8 cellular contexts compared by ENCODE assay signal in the genomic region with DNA sequence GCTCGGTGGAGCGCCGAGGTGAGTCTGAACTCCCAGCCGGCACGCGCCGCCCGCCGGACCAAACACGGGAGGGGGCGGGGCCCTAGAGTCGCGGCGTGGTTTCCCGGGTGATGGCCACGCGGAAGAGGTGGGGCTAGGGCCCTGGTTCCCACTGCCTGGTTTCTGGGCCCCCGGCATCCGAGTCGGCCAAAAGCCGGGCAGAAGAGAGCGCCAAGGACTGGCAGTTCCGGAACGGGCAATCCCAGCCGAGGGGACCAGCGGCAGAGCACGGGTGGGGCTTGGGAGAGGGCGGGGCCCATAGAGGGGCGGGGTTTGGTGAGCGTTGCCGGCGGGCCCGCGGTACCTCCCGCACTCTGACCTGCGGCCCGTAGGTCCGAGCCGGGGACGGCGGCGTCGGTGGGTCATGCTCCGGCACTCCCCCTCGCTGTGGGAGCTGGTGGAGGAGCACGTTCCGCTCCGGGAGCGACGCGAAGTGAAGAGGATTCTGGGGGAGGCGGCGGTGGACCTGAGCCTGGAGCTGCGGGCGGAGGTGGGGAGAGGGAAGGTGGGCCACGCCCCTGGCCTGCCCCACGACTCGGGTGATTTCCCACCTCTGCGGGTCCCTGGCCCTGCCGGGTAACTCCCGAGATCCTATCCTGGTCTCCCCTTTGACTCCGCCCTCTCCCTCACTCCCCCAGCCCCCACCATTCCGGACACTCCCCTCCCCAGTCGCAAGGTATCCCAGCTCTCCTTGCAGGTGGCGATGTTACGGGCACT. TPM values are rescaled to one million over a fixed set of nuclear protein-coding genes. Genes with fewer than 3 reads are reported as not detected.
A peak's percentile ranks its signal among the peaks of the same experiment; 100 is the strongest.
DNase-seq lines count a peak whose midpoint lies in the region; ATAC-seq and TF ChIP-seq lines count a peak whose summit lies in the region.

A gene (plus strand): TSS at position 124 of the 756 bp plus-strand sequence. CDS start 280 bp downstream, at position 404.

- no peak for TF ChIP-seq CTCF in 22Rv1 (IDR thresholded peaks at IDR 0.05)
- no peak for TF ChIP-seq CTCF in colonic mucosa (IDR thresholded peaks at IDR 0.05)

- POLR2A ChIA-PET in activated CD4-positive, alpha-beta T cell treated with anti-CD3 and anti-CD28 coated beads for 36 hours (lab: Charles Lee), result interaction anchor here (0.5 to 1.3 kb wide), 3 partner anchors 16 to 210 kb away, joined by 3 to 8 read pairs (median 3); no protein-coding TSS in a partner anchor

- peaks cover 8% of the 10 kb centered on the region for H3K4me1 Mint-ChIP-seq in activated CD4-positive, alpha-beta T cell treated with anti-CD3 and anti-CD28 coated beads for 36 hours

- peak within 1 kb of the TSS; percentile 79 for H3K4me3 Mint-ChIP-seq in activated CD4-positive, alpha-beta T cell treated with anti-CD3 and anti-CD28 coated beads for 36 hours

- no peaks in the 10 kb centered on the region for H3K36me3 Mint-ChIP-seq in activated CD4-positive, alpha-beta T cell treated with anti-CD3 and anti-CD28 coated beads for 36 hours (ENCODE audit: low read depth)

- ATAC-seq in GM18511 (IDR thresholded peaks at IDR 0.05; ENCODE audit: unreplicated experiment), result peak; percentile 76
- ATAC-seq in HG03060 (IDR thresholded peaks at IDR 0.05; ENCODE audit: low read depth, unreplicated experiment), result peak; percentile 46
- ATAC-seq in activated CD4-positive, alpha-beta T cell treated with anti-CD3 and anti-CD28 coated beads for 36 hours, result peak; percentile 82

- CTCF ChIA-PET in activated CD4-positive, alpha-beta T cell treated with anti-CD3 and anti-CD28 coated beads for 36 hours (lab: Charles Lee), result interaction anchor here (0.6 to 2.8 kb wide), 5 partner anchors 14 to 57 kb away, joined by 3 to 21 read pairs (median 3); no protein-coding TSS in a partner anchor

- H3K27ac Mint-ChIP-seq in activated CD4-positive, alpha-beta T cell treated with anti-CD3 and anti-CD28 coated beads for 36 hours, result peak within 1 kb of the TSS; percentile 65

- intact Hi-C loops in activated CD4-positive, alpha-beta T cell treated with anti-CD3 and anti-CD28 coated beads for 36 hours (cut with DNase I, micrococcal nuclease), result loop anchor here (1.0 to 5.0 kb wide), 6 partner anchors 17 to 364 kb away; a partner anchor contains a TSS
- intact Hi-C loops in colonic mucosa (cut with DNase I), result no loop called here

- DNase-seq in NCI-H226 (peak; percentile 95), colonic mucosa (peak; percentile 89), left kidney (ENCODE audit: low read depth, low spot score) (peak; percentile 92)
- DNase-seq in activated CD4-positive, alpha-beta T cell treated with anti-CD3 and anti-CD28 coated beads for 36 hours, result peak; percentile 82
- DNase-seq in stimulated activated CD4-positive, alpha-beta T cell treated with anti-CD3 and anti-CD28 coated beads, Interleukin-2, amount 100 ng/mL, for 24 hours, result peak; percentile 83 to 84

- no peaks in the 10 kb centered on the region for H3K36me3 ChIP-seq in colonic mucosa

- H3K9me3 ChIP-seq in colonic mucosa, result no peaks in the 10 kb centered on the region

- no peaks in the 10 kb centered on the region for H3K4me1 ChIP-seq in colonic mucosa

- H3K27me3 Mint-ChIP-seq in activated CD4-positive, alpha-beta T cell treated with anti-CD3 and anti-CD28 coated beads for 36 hours, result no peaks in the 10 kb centered on the region

- peak within 1 kb of the TSS; percentile 76 for H3K4me3 ChIP-seq in colonic mucosa

- H3K27ac ChIP-seq in 22Rv1 (peak within 1 kb of the TSS; percentile 91), colonic mucosa (peak within 1 kb of the TSS; percentile 80)

- no peaks in the 10 kb centered on the region for H3K9me3 Mint-ChIP-seq in activated CD4-positive, alpha-beta T cell treated with anti-CD3 and anti-CD28 coated beads for 36 hours (ENCODE audit: low read depth)

- H3K9ac ChIP-seq in colonic mucosa (ENCODE audit: low read depth in 2 of 2, low read length in 2 of 2), result peak within 1 kb of the TSS; percentile 79 to 81

- no peaks in the 10 kb centered on the region for H3K27me3 ChIP-seq in colonic mucosa

RNA-seq across cellular contexts. Expression of the gene that starts here (rescaled TPM):
- 1 to 10 TPM; 1.2 to 2.0 TPM for total RNA-seq in activated CD4-positive, alpha-beta T cell treated with anti-CD3 and anti-CD28 coated beads for 36 hours
- 10 to 100 TPM; 20.3 to 24.6 TPM for total RNA-seq in colonic mucosa

Comparison
In these comparisons a context has a peak if more than half of its experiments do, and no peak if none do; other contexts are left out.
1. Peak in every context shown above with its lines: DNase-seq, ATAC-seq, H3K4me3 ChIP-seq and H3K27ac ChIP-seq.
2. RNA of the gene that starts here (total RNA-seq): 20.3 to 24.6 TPM in colonic mucosa; 1.2 to 2.0 TPM in activated CD4-positive, alpha-beta T cell treated with anti-CD3 and anti-CD28 coated beads for 36 hours; every median in the first group is over 4 times any median in the second.